In the genomic region with DNA sequence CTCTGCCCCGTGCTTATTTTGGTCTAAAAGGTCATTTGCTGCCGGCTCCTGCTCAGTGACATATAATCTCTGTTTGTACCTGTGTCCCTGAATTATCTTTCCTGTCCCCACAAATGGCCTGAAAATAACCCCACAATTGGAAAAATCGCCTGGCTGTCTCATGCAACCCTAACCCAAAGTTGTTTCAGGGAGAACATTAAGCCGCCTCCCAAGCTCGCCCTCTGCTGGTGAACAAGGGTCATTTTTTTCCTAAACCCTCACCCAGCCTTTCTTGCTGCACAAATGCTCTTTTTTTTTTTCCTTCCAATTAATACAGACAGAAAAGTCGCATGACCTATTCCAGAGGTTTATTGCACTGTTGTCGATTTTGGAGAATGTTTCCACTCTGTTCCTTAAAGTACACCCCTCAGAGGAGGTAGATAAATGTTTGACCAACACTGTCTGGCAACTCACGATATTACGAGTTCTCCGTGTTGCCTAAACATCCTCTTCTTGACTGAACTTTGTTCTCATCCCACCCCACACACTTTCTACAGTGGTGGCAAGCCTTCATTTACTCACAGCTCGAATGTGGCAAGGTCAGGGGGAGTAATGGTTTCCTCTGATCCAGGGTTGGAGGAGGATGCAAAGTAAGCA, we compare ENCODE assay signal across 7 cellular contexts.
A peak's percentile ranks its signal among the peaks of the same experiment; 100 is the strongest.
DNase-seq lines count a peak whose midpoint lies in the region; ATAC-seq, FAIRE-seq and TF ChIP-seq lines count a peak whose summit lies in the region.

No MANE protein-coding gene starts in this region.

- intact Hi-C loops in posterior cingulate gyrus (cut with DNase I) = loop anchor here (2.0 to 5.0 kb wide), 4 partner anchors 136 to 385 kb away; partner anchors contain the start of genes AK5 and ZZZ3

- FAIRE-seq in GM12891 (lab: Jason Lieb, UNC) = peak; percentile 72

- peak; percentile 48 for DNase-seq in GM12891 (ENCODE audit: insufficient read length, low spot score)
- DNase-seq in activated naive CD4-positive, alpha-beta T cell treated with anti-CD3 and anti-CD28 coated beads, Interleukin-2, amount 50 U/mL, for 16 hours = peak; percentile 60
- DNase-seq in glomerular visceral epithelial cell (ENCODE audit: extremely low spot score) = peak; percentile 61
- DNase-seq in posterior cingulate gyrus = peak; percentile 40 to 95 (median 68)
- peak; percentile 55 for DNase-seq in ureter (ENCODE audit: low spot score)

- peak; percentile 67 for ATAC-seq in SK-N-SH treated with all-trans-retinoic acid at 6 μM for 48 hours

- TF ChIP-seq POLR2A in GM12891 (IDR thresholded peaks at IDR 0.05; ENCODE audit: low read depth, low read length) = no peak

- peak; percentile 86 for TF ChIP-seq RAD21 in Ishikawa (IDR thresholded peaks at IDR 0.05; ENCODE audit: low read depth)

- no peak for TF ChIP-seq EP300 in Ishikawa (IDR thresholded peaks at IDR 0.05; ENCODE audit: borderline replicate concordance)

TF ChIP-seq in GM12891, 5 proteins besides CTCF, POLR2A, EP300 and RAD21:
- TF ChIP-seq POU2F2 (IDR thresholded peaks at IDR 0.05; ENCODE audit: low read depth, low read length) (no peak), SPI1 (IDR thresholded peaks at IDR 0.05; ENCODE audit: low read depth, low read length) (no peak), TAF1 (IDR thresholded peaks at IDR 0.05; ENCODE audit: low read depth, low read length) (no peak), PAX5 (IDR thresholded peaks at IDR 0.05; ENCODE audit: insufficient read depth, low read length, severe bottlenecking) (no peak), POLR2AphosphoS5 (IDR thresholded peaks at IDR 0.05; ENCODE audit: low read depth, low read length) (no peak)

TF ChIP-seq in Ishikawa, 13 proteins besides CTCF, POLR2A, EP300 and RAD21:
- TF ChIP-seq TEAD4 (IDR thresholded peaks at IDR 0.05) (no peak), TCF12 (IDR thresholded peaks at IDR 0.05; ENCODE audit: low read depth) (no peak), ZBTB7A (IDR thresholded peaks at IDR 0.05; ENCODE audit: low read depth) (no peak), EGR1 (IDR thresholded peaks at IDR 0.05) (no peak), CEBPB (IDR thresholded peaks at IDR 0.05) (no peak)

TF ChIP-seq in SK-N-SH treated with all-trans-retinoic acid at 6 μM for 48 hours, 23 proteins besides CTCF, POLR2A, EP300 and RAD21:
- TF ChIP-seq PPARA (CRISPR knock-in tag; IDR thresholded peaks at IDR 0.05; ENCODE audit: borderline replicate concordance) (no peak), ZNF70 (CRISPR knock-in tag; IDR thresholded peaks at IDR 0.05) (no peak), ZNF565 (CRISPR knock-in tag; conservative IDR thresholded peaks at IDR 0.05; ENCODE audit: low read depth) (no peak), ISL1 (CRISPR knock-in tag; IDR thresholded peaks at IDR 0.05) (no peak), GLIS3 (CRISPR knock-in tag; IDR thresholded peaks at IDR 0.05) (no peak), ZC3H10 (CRISPR knock-in tag; IDR thresholded peaks at IDR 0.05) (no peak), CSRNP3 (CRISPR knock-in tag; IDR thresholded peaks at IDR 0.05) (no peak), ZFP30 (CRISPR knock-in tag; IDR thresholded peaks at IDR 0.05) (no peak; the same call in 1 of the 2 replicates), POU6F1 (CRISPR knock-in tag; IDR thresholded peaks at IDR 0.05; ENCODE audit: borderline replicate concordance, low read depth) (no peak), SNAI2 (CRISPR knock-in tag; IDR thresholded peaks at IDR 0.05) (no peak)
- TF ChIP-seq, protein P1, sequence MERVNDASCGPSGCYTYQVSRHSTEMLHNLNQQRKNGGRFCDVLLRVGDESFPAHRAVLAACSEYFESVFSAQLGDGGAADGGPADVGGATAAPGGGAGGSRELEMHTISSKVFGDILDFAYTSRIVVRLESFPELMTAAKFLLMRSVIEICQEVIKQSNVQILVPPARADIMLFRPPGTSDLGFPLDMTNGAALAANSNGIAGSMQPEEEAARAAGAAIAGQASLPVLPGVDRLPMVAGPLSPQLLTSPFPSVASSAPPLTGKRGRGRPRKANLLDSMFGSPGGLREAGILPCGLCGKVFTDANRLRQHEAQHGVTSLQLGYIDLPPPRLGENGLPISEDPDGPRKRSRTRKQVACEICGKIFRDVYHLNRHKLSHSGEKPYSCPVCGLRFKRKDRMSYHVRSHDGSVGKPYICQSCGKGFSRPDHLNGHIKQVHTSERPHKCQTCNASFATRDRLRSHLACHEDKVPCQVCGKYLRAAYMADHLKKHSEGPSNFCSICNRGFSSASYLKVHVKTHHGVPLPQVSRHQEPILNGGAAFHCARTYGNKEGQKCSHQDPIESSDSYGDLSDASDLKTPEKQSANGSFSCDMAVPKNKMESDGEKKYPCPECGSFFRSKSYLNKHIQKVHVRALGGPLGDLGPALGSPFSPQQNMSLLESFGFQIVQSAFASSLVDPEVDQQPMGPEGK (CRISPR knock-in tag; IDR thresholded peaks at IDR 0.05; ENCODE audit: borderline replicate concordance) = no peak
- TF ChIP-seq, protein P2, sequence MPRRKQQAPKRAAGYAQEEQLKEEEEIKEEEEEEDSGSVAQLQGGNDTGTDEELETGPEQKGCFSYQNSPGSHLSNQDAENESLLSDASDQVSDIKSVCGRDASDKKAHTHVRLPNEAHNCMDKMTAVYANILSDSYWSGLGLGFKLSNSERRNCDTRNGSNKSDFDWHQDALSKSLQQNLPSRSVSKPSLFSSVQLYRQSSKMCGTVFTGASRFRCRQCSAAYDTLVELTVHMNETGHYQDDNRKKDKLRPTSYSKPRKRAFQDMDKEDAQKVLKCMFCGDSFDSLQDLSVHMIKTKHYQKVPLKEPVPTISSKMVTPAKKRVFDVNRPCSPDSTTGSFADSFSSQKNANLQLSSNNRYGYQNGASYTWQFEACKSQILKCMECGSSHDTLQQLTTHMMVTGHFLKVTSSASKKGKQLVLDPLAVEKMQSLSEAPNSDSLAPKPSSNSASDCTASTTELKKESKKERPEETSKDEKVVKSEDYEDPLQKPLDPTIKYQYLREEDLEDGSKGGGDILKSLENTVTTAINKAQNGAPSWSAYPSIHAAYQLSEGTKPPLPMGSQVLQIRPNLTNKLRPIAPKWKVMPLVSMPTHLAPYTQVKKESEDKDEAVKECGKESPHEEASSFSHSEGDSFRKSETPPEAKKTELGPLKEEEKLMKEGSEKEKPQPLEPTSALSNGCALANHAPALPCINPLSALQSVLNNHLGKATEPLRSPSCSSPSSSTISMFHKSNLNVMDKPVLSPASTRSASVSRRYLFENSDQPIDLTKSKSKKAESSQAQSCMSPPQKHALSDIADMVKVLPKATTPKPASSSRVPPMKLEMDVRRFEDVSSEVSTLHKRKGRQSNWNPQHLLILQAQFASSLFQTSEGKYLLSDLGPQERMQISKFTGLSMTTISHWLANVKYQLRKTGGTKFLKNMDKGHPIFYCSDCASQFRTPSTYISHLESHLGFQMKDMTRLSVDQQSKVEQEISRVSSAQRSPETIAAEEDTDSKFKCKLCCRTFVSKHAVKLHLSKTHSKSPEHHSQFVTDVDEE (CRISPR knock-in tag; IDR thresholded peaks at IDR 0.05) = no peak

Comparison
In these comparisons a context has a peak if more than half of its experiments do, and no peak if none do; other contexts are left out.
1. Peak in every context shown above with its lines: DNase-seq and ATAC-seq.